In genomic region chr6:42471714-42472113, GRCh38 we compare ENCODE assay signal across 1 cellular context.
TF ChIP-seq lines count a peak whose summit lies in the region.

No MANE protein-coding gene starts in this region.

TF ChIP-seq in SK-N-SH, 30 proteins besides CTCF, POLR2A, EP300 and RAD21 (continued from another document):
- TF ChIP-seq REST (IDR thresholded peaks at IDR 0.05; ENCODE audit: low read depth, low read length): no peak
- TF ChIP-seq MXI1 (IDR thresholded peaks at IDR 0.05; ENCODE audit: low read depth, low read length): no peak
- TF ChIP-seq, protein P1, sequence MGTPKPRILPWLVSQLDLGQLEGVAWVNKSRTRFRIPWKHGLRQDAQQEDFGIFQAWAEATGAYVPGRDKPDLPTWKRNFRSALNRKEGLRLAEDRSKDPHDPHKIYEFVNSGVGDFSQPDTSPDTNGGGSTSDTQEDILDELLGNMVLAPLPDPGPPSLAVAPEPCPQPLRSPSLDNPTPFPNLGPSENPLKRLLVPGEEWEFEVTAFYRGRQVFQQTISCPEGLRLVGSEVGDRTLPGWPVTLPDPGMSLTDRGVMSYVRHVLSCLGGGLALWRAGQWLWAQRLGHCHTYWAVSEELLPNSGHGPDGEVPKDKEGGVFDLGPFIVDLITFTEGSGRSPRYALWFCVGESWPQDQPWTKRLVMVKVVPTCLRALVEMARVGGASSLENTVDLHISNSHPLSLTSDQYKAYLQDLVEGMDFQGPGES (IDR thresholded peaks at IDR 0.05; ENCODE audit: low read depth, low read length): no peak
- no peak for TF ChIP-seq ELF1 (IDR thresholded peaks at IDR 0.05)
